In genomic region chr3:31880482-31881078, GRCh38 we compare ENCODE assay signal across 19 cellular contexts.
"Had no signal": no experiment of that assay in that cellular context is flagged by ENCODE, and none has a peak within 500 bp of the region (broad histone marks: within the 10 kb centered on the region; RNA-seq: fewer than 3 reads in every experiment).

No MANE protein-coding gene starts in this region.

- H3K27ac ChIP-seq: esophagus muscularis mucosa, gastrocnemius medialis, parathyroid adenoma, tibial artery, WERI-Rb-1 had no signal

- H3K79me2 ChIP-seq: parathyroid adenoma had no signal

- H3K4me1 ChIP-seq: parathyroid adenoma had no signal

- H3K27me3 ChIP-seq: esophagus muscularis mucosa, gastrocnemius medialis, tibial artery had no signal

- H3K4me3 Mint-ChIP-seq: activated naive CD8-positive, alpha-beta T cell treated with anti-CD3 and anti-CD28 coated beads for 36 hours; dendritic cell treated with granulocyte-macrophage colony-stimulating factor and Interleukin-4, amounts not matched to agents 40 ng/mL and 50 ng/mL, for 4 days; nephron progenitor cell; stimulated activated naive CD8-positive, alpha-beta T cell treated with anti-CD3 and anti-CD28 coated beads, Interleukin-15, Interleukin-2, amounts not matched to agents 100 ng/mL and 50 ng/mL, for 24 hours had no signal

- H3K36me3 ChIP-seq: esophagus muscularis mucosa, gastrocnemius medialis, tibial artery, WERI-Rb-1 had no signal

- H3K36me3 Mint-ChIP-seq: activated naive CD8-positive, alpha-beta T cell treated with anti-CD3 and anti-CD28 coated beads for 36 hours had no signal

- DNase-seq: activated naive CD4-positive, alpha-beta T cell treated with Interleukin-2 at 50 U/mL for 16 hours; activated naive CD8-positive, alpha-beta T cell treated with anti-CD3 and anti-CD28 coated beads for 36 hours; activated T-cell treated with anti-CD3 and anti-CD28 coated beads, Interleukin-2, amount 50 U/mL, for 1 hour; amniotic stem cell; effector CD8-positive, alpha-beta T cell; gastrocnemius medialis; islet precursor cell; left colon; mucosa of descending colon; nephron progenitor cell; right cardiac atrium; stimulated activated CD4-positive, alpha-beta T cell treated with anti-CD3 and anti-CD28 coated beads, Interleukin-4, amount 100 ng/mL, for 24 hours; WERI-Rb-1 had no signal

- H2AFZ ChIP-seq: parathyroid adenoma had no signal

- H3K9me3 ChIP-seq: esophagus muscularis mucosa, gastrocnemius medialis, mucosa of descending colon, tibial artery had no signal

- ATAC-seq: gastrocnemius medialis, left colon, mucosa of descending colon, right cardiac atrium had no signal

- H3K9me3 Mint-ChIP-seq: activated naive CD8-positive, alpha-beta T cell treated with anti-CD3 and anti-CD28 coated beads for 36 hours; dendritic cell treated with granulocyte-macrophage colony-stimulating factor and Interleukin-4, amounts not matched to agents 40 ng/mL and 50 ng/mL, for 4 days; nephron progenitor cell; stimulated activated naive CD8-positive, alpha-beta T cell treated with anti-CD3 and anti-CD28 coated beads, Interleukin-15, Interleukin-2, amounts not matched to agents 100 ng/mL and 50 ng/mL, for 24 hours had no signal

- H3K27me3 Mint-ChIP-seq: activated naive CD8-positive, alpha-beta T cell treated with anti-CD3 and anti-CD28 coated beads for 36 hours; dendritic cell treated with granulocyte-macrophage colony-stimulating factor and Interleukin-4, amounts not matched to agents 40 ng/mL and 50 ng/mL, for 4 days; stimulated activated naive CD8-positive, alpha-beta T cell treated with anti-CD3 and anti-CD28 coated beads, Interleukin-15, Interleukin-2, amounts not matched to agents 100 ng/mL and 50 ng/mL, for 24 hours had no signal

- FAIRE-seq: TTC549 had no signal

- H3K27ac Mint-ChIP-seq: activated naive CD8-positive, alpha-beta T cell treated with anti-CD3 and anti-CD28 coated beads for 36 hours; dendritic cell treated with granulocyte-macrophage colony-stimulating factor and Interleukin-4, amounts not matched to agents 40 ng/mL and 50 ng/mL, for 4 days; nephron progenitor cell; stimulated activated naive CD8-positive, alpha-beta T cell treated with anti-CD3 and anti-CD28 coated beads, Interleukin-15, Interleukin-2, amounts not matched to agents 100 ng/mL and 50 ng/mL, for 24 hours had no signal

- H3K9ac ChIP-seq: parathyroid adenoma had no signal

- H3K4me3 ChIP-seq: esophagus muscularis mucosa, gastrocnemius medialis, mucosa of descending colon, tibial artery had no signal
